ENCODE assay signal across 19 cellular contexts in genomic region chr4:10496200-10496599, GRCh38.
A peak's percentile ranks its signal among the peaks of the same experiment; 100 is the strongest.
DNase-seq lines count a peak whose midpoint lies in the region; ATAC-seq and TF ChIP-seq lines count a peak whose summit lies in the region.
"Had no signal": no experiment of that assay in that cellular context is flagged by ENCODE, and none has a peak within 500 bp of the region (broad histone marks: within the 10 kb centered on the region; RNA-seq: fewer than 3 reads in every experiment).

No MANE protein-coding gene starts in this region.

- H3K9ac ChIP-seq in HUES6 (ENCODE audit: low read length): peak overlapping the region; percentile 32
- no peak overlapping the region for H3K9ac ChIP-seq in iPS-20b (ENCODE audit: low read depth, low read length)

- peak overlapping the region; percentile 91 for H3K27ac ChIP-seq in C4-2B
- peak overlapping the region; percentile 60; the same call in 1 of the 2 replicates for H3K27ac ChIP-seq in HUES6 (ENCODE audit: low read depth, low read length)
- H3K27ac ChIP-seq in iPS-20b (ENCODE audit: low read length): no peak overlapping the region
- H3K27ac ChIP-seq: SJSA1 had no signal

- H3K4me3 ChIP-seq in HUES6 (ENCODE audit: low read depth, low read length): peak overlapping the region; percentile 21
- H3K4me3 ChIP-seq in iPS-20b (ENCODE audit: low read length): peak overlapping the region; percentile 16; the same call in 1 of the 2 replicates
- H3K4me3 ChIP-seq: SJSA1 had no signal

- ATAC-seq in GM21825 (IDR thresholded peaks at IDR 0.05; ENCODE audit: unreplicated experiment): no peak
- ATAC-seq: HCT116 had no signal

- H3K4me1 ChIP-seq in HUES6 (ENCODE audit: control insufficient read depth, insufficient read depth, low read length) (peaks cover 46% of the 10 kb centered on the region), iPS-20b (ENCODE audit: insufficient read depth, low read length) (peaks cover 39% of the 10 kb centered on the region)
- H3K4me1 ChIP-seq: BE2C, SJSA1 had no signal

- DNase-seq in ecto neural progenitor cell (ENCODE audit: low spot score): peak; percentile 50
- no peak for DNase-seq in activated CD8-positive, alpha-beta memory T cell treated with anti-CD3 and anti-CD28 coated beads for 24 hours
- DNase-seq in NOMO-1 treated with dmso at 0.1 percent for 144 hours (lab: John Stamatoyannopoulos, UW; ENCODE audit: unreplicated experiment): no peak
- DNase-seq in COLO668 (lab: John Stamatoyannopoulos, UW; ENCODE audit: unreplicated experiment): no peak
- DNase-seq: CD4-positive, alpha-beta memory T cell; EL; KBM-7; NCI-H1105; NCI-H1694 treated with DMSO at 0.1 percent for 48 hours; NCI-H2107; NCI-H226; NCI-H524 had no signal

- no peak for TF ChIP-seq CTCF in C4-2B (conservative IDR thresholded peaks at IDR 0.05)

- H3K27me3 ChIP-seq in HUES6 (ENCODE audit: control insufficient read depth, insufficient read depth, low read length): no peaks in the 10 kb centered on the region
- peaks cover 63% of the 10 kb centered on the region; the same call in 1 of the 2 replicates for H3K27me3 ChIP-seq in iPS-20b (ENCODE audit: insufficient read depth, low read length)
- H3K27me3 ChIP-seq: BE2C, SJSA1 had no signal

- H3K9me3 ChIP-seq in HUES6 (ENCODE audit: control insufficient read depth, insufficient read depth, low read depth, low read length) (no peaks in the 10 kb centered on the region), iPS-20b (ENCODE audit: insufficient read depth, low read depth, low read length) (no peaks in the 10 kb centered on the region)
- H3K9me3 ChIP-seq: BE2C, SJSA1 had no signal

- H3K36me3 ChIP-seq in HUES6 (ENCODE audit: control insufficient read depth, insufficient read depth, low read length) (no peaks in the 10 kb centered on the region), iPS-20b (ENCODE audit: insufficient read depth, low read depth, low read length) (no peaks in the 10 kb centered on the region)
- H3K36me3 ChIP-seq: BE2C, SJSA1 had no signal
